Comparison of ENCODE assay signal across 27 cellular contexts in genomic region chr18:598053-598665, GRCh38. TPM values are rescaled to one million over a fixed set of nuclear protein-coding genes. Genes with fewer than 3 reads are reported as not detected.
DNase-seq lines count a peak whose midpoint lies in the region; ATAC-seq and TF ChIP-seq lines count a peak whose summit lies in the region.
"Had no signal": no experiment of that assay in that cellular context is flagged by ENCODE, and none has a peak within 500 bp of the region (broad histone marks: within the 10 kb centered on the region; RNA-seq: fewer than 3 reads in every experiment).

No MANE protein-coding gene starts in this region.

- no peak overlapping the region for H3K4me3 Mint-ChIP-seq in CD8-positive, alpha-beta T cell
- H3K4me3 Mint-ChIP-seq: activated T-cell treated with anti-CD3 and anti-CD28 coated beads, Interleukin-2, amount 50 U/mL, for 4 hours; CD4-positive, alpha-beta T cell; memory B cell had no signal

- CTCF ChIA-PET in BJ (lab: Yijun Ruan, JAX) (interaction anchor here (1.4 kb wide), 1 partner anchor 21 kb away, joined by 3 read pairs; no protein-coding TSS in a partner anchor), HEK293T (lab: Yijun Ruan, JAX) (interaction anchor here (1.2 kb wide), 1 partner anchor 18 kb away, joined by 3 read pairs; no protein-coding TSS in a partner anchor)
- CTCF ChIA-PET in CD8-positive, alpha-beta T cell (lab: Charles Lee): interaction anchor here (1.2 kb wide), 1 partner anchor 28 kb away, joined by 3 read pairs; no protein-coding TSS in a partner anchor

- no peak overlapping the region for H3K27ac Mint-ChIP-seq in CD8-positive, alpha-beta T cell
- H3K27ac Mint-ChIP-seq: CD4-positive, alpha-beta T cell; endodermal cell; memory B cell had no signal

- peaks cover 12% of the 10 kb centered on the region for H3K4me1 Mint-ChIP-seq in CD8-positive, alpha-beta T cell (ENCODE audit: low read depth)
- H3K4me1 Mint-ChIP-seq: memory B cell had no signal

- H3K4me2 ChIP-seq in parathyroid adenoma (ENCODE audit: low read length): no peak overlapping the region

- H3K9me3 ChIP-seq in parathyroid adenoma (ENCODE audit: control insufficient read depth, low read length): no peaks in the 10 kb centered on the region
- H3K9me3 ChIP-seq in CD8-positive, alpha-beta T cell (ENCODE audit: low read length): no peaks in the 10 kb centered on the region
- H3K9me3 ChIP-seq: esophagus squamous epithelium, uterus had no signal

- TF ChIP-seq CTCF in BJ (IDR thresholded peaks at IDR 0.05; ENCODE audit: insufficient read depth, low read depth, low read length) (no peak), fibroblast of villous mesenchyme (IDR thresholded peaks at IDR 0.05; ENCODE audit: insufficient read depth, low read depth, low read length) (no peak), parathyroid adenoma (IDR thresholded peaks at IDR 0.05) (no peak)
- no peak for TF ChIP-seq CTCF in CD8-positive, alpha-beta T cell (IDR thresholded peaks at IDR 0.05)

- no peaks in the 10 kb centered on the region for H3K9me3 Mint-ChIP-seq in CD8-positive, alpha-beta T cell
- H3K9me3 Mint-ChIP-seq: activated T-cell treated with anti-CD3 and anti-CD28 coated beads, Interleukin-2, amount 50 U/mL, for 4 hours; CD4-positive, alpha-beta T cell; endodermal cell; memory B cell had no signal

- no peak overlapping the region for H3K27ac ChIP-seq in parathyroid adenoma
- H3K27ac ChIP-seq in CD8-positive, alpha-beta T cell (ENCODE audit: low read depth, low read length): no peak overlapping the region
- H3K27ac ChIP-seq: esophagus squamous epithelium, uterus had no signal

- POLR2A ChIA-PET in BJ (lab: Charles Lee) (no interaction called here), HEK293T (lab: Yijun Ruan, JAX) (interaction anchor here (1.5 kb wide), 1 partner anchor 60 kb away, joined by 4 read pairs; no protein-coding TSS in a partner anchor)
- POLR2A ChIA-PET in CD8-positive, alpha-beta T cell (lab: Charles Lee): no interaction called here

- no peaks in the 10 kb centered on the region for H3K4me1 ChIP-seq in parathyroid adenoma
- peaks cover 11% of the 10 kb centered on the region for H3K4me1 ChIP-seq in CD8-positive, alpha-beta T cell (ENCODE audit: insufficient read depth, low read length)

- H3K27me3 ChIP-seq in BJ (ENCODE audit: control insufficient read depth, insufficient read depth, low read length) (peaks cover 4% of the 10 kb centered on the region), parathyroid adenoma (ENCODE audit: control insufficient read depth, insufficient read depth, low read length) (no peaks in the 10 kb centered on the region)
- H3K27me3 ChIP-seq in CD8-positive, alpha-beta T cell (ENCODE audit: insufficient read depth, low read length): no peaks in the 10 kb centered on the region
- H3K27me3 ChIP-seq: uterus had no signal

- ATAC-seq in GM19351 (IDR thresholded peaks at IDR 0.05; ENCODE audit: unreplicated experiment) (no peak), HG02623 (IDR thresholded peaks at IDR 0.05; ENCODE audit: unreplicated experiment) (no peak)
- ATAC-seq in CD8-positive, alpha-beta T cell: no peak
- ATAC-seq: activated T-cell treated with anti-CD3 and anti-CD28 coated beads, Interleukin-2, amount 50 U/mL, for 4 hours had no signal

- no peak overlapping the region for H3K9ac ChIP-seq in parathyroid adenoma

- intact Hi-C loops in CD8-positive, alpha-beta T cell (cut with DNase I, micrococcal nuclease): loop anchor here in 1 of 2 experiments (5.0 kb wide), 5 partner anchors 59 to 491 kb away; partner anchors contain the start of genes ENOSF1, THOC1, TYMS and YES1

- H3K27me3 Mint-ChIP-seq in CD8-positive, alpha-beta T cell (ENCODE audit: low read depth): peaks cover 38% of the 10 kb centered on the region

- H3K79me2 ChIP-seq in parathyroid adenoma: no peaks in the 10 kb centered on the region

- H3K4me3 ChIP-seq in BJ (ENCODE audit: low read depth, low read length) (0 out of 2 replicates have a peak overlapping the region, but pooled peaks have one; percentile 4), fibroblast of villous mesenchyme (ENCODE audit: low read depth, low read length) (no peak overlapping the region), parathyroid adenoma (ENCODE audit: low read depth, low read length) (no peak overlapping the region)
- H3K4me3 ChIP-seq in CD8-positive, alpha-beta T cell (ENCODE audit: low read depth, low read length): no peak overlapping the region
- H3K4me3 ChIP-seq: uterus had no signal

- no peaks in the 10 kb centered on the region for H3K36me3 ChIP-seq in BJ (ENCODE audit: control insufficient read depth, insufficient read depth, low read length)
- H3K36me3 ChIP-seq in parathyroid adenoma (ENCODE audit: control insufficient read depth, insufficient read depth, low read length): no peaks in the 10 kb centered on the region
- H3K36me3 ChIP-seq in CD8-positive, alpha-beta T cell (ENCODE audit: insufficient read depth, low read length): no peaks in the 10 kb centered on the region
- H3K36me3 ChIP-seq: esophagus squamous epithelium, uterus had no signal

- DNase-seq in BJ (ENCODE audit: low read depth) (peak; percentile 94), HEK293T (ENCODE audit: extremely low spot score) (no peak), fibroblast of villous mesenchyme (ENCODE audit: low read depth) (peak; percentile 16), NCI-H2029 (lab: John Stamatoyannopoulos, UW) (no peak)
- DNase-seq in CD8-positive, alpha-beta T cell: no peak
- DNase-seq: activated CD4-positive, alpha-beta T cell treated with anti-CD3 and anti-CD28 coated beads for 1 hour; activated naive CD4-positive, alpha-beta T cell; activated T-cell treated with anti-CD3 and anti-CD28 coated beads, Interleukin-2, amount 50 U/mL, for 4 hours; amniotic stem cell; CD4-positive, alpha-beta T cell; cortex of kidney; DMS79; endodermal cell; esophagus squamous epithelium; GOT3; naive B cell; NCI-H1105 treated with DMSO at 0.1 percent for 48 hours; NCI-H524; posterior cingulate gyrus; substantia nigra; uterus had no signal

- H3K36me3 Mint-ChIP-seq in CD8-positive, alpha-beta T cell: no peaks in the 10 kb centered on the region
- H3K36me3 Mint-ChIP-seq: memory B cell, naive B cell had no signal

- H2AFZ ChIP-seq in parathyroid adenoma: peak overlapping the region; percentile 21

TF ChIP-seq in HEK293T, 16 proteins besides CTCF, POLR2A, EP300 and RAD21:
- TF ChIP-seq ELF4 (IDR thresholded peaks at IDR 0.05): no peak
- peak; percentile 22; the same call in 1 of the 2 replicates for TF ChIP-seq CTBP1 (IDR thresholded peaks at IDR 0.05; ENCODE audit: borderline replicate concordance)
- TF ChIP-seq HDGF (IDR thresholded peaks at IDR 0.05; ENCODE audit: borderline replicate concordance): no peak
- no peak for TF ChIP-seq TARDBP (IDR thresholded peaks at IDR 0.05)
- TF ChIP-seq ARNT (IDR thresholded peaks at IDR 0.05): no peak
- TF ChIP-seq L3MBTL2 (conservative IDR thresholded peaks at IDR 0.05): no peak
- TF ChIP-seq BHLHE40 (IDR thresholded peaks at IDR 0.05; ENCODE audit: borderline replicate concordance): no peak
- no peak for TF ChIP-seq FOXA1 (IDR thresholded peaks at IDR 0.05)
- TF ChIP-seq SUZ12 (IDR thresholded peaks at IDR 0.05): no peak
- peak; percentile 70 for TF ChIP-seq PKNOX1 (IDR thresholded peaks at IDR 0.05)

RNA-seq across cellular contexts. Expression of gene CLUL1, which starts 1.4 kb away (rescaled TPM):
- polyA plus RNA-seq in BJ (2011; rRNA removed): 19.5 and 20.1 TPM in 2 replicates
- polyA minus RNA-seq in BJ (2011; rRNA and poly(A)+ RNA removed): 6.8 and 8.3 TPM in 2 replicates
- total RNA-seq in fibroblast of villous mesenchyme: not detected in 2 replicates
- not detected for total RNA-seq in CD8-positive, alpha-beta T cell
- total RNA-seq: activated CD8-positive, alpha-beta memory T cell treated with anti-CD3 and anti-CD28 coated beads for 36 hours; activated T-cell treated with anti-CD3 and anti-CD28 coated beads, Interleukin-2, amount 50 U/mL, for 4 hours; CD4-positive, alpha-beta T cell; LHCN-M2 had no signal

RNA-seq across cellular contexts. Expression of gene CETN1, which starts 18.0 kb away (rescaled TPM):
- not detected in 2 replicates for polyA plus RNA-seq in BJ (2011; rRNA removed)
- not detected in 2 replicates for polyA minus RNA-seq in BJ (2011; rRNA and poly(A)+ RNA removed)
- total RNA-seq in fibroblast of villous mesenchyme: not detected in 2 replicates
- not detected for total RNA-seq in CD8-positive, alpha-beta T cell
- total RNA-seq: activated CD8-positive, alpha-beta memory T cell treated with anti-CD3 and anti-CD28 coated beads for 36 hours; activated T-cell treated with anti-CD3 and anti-CD28 coated beads, Interleukin-2, amount 50 U/mL, for 4 hours; CD4-positive, alpha-beta T cell; endodermal cell; esophagus squamous epithelium; LHCN-M2; uterus had no signal

RNA-seq across cellular contexts. Expression of gene TYMS, which starts 59.3 kb away (rescaled TPM):
- 80.4 and 146 TPM in 2 replicates for polyA plus RNA-seq in BJ (2011; rRNA removed)
- polyA minus RNA-seq in BJ (2011; rRNA and poly(A)+ RNA removed): 65.4 and 111 TPM in 2 replicates
- 11.9 and 15.1 TPM in 2 replicates for total RNA-seq in fibroblast of villous mesenchyme
- total RNA-seq in CD8-positive, alpha-beta T cell: 1 to 10 TPM; 2.9 to 3.0 TPM

Comparison
In these comparisons a context has a peak if more than half of its experiments do, and no peak if none do; other contexts are left out.
1. DNase-seq: peak in BJ (single experiment) and fibroblast of villous mesenchyme (single experiment); none in HEK293T (single experiment), NCI-H2029 (single experiment) and CD8-positive, alpha-beta T cell (0 of 7).